Comparison of ENCODE assay signal across 8 cellular contexts in genomic region chr10:101829561-101830315, GRCh38. TPM values are rescaled to one million over a fixed set of nuclear protein-coding genes. Genes with fewer than 3 reads are reported as not detected.
DNase-seq lines count a peak whose midpoint lies in the region; ATAC-seq and TF ChIP-seq lines count a peak whose summit lies in the region.

No MANE protein-coding gene starts in this region.

- peak; percentile 36 for DNase-seq in NCI-H2196 (lab: John Stamatoyannopoulos, UW; ENCODE audit: unreplicated experiment)
- no peak for DNase-seq in NCI-H2196 treated with DMSO at 0.1 percent for 48 hours (lab: John Stamatoyannopoulos, UW; ENCODE audit: unreplicated experiment)
- DNase-seq in activated CD4-positive, alpha-beta T cell treated with anti-CD3 and anti-CD28 coated beads for 4 hours: peak; percentile 69 to 75
- DNase-seq in dorsolateral prefrontal cortex: peak in 1 of 10 donors; percentile 32
- no peak for DNase-seq in NCI-H446 (lab: John Stamatoyannopoulos, UW)

- H3K9me3 ChIP-seq in mononuclear cell (ENCODE audit: low read depth, low read length) (no peaks in the 10 kb centered on the region), stomach smooth muscle (ENCODE audit: control insufficient read depth in 2 of 2, low read length in 2 of 2) (no peaks in the 10 kb centered on the region)

- intact Hi-C loops in dorsolateral prefrontal cortex (cut with DNase I): loop anchor here in 1 of 2 donors (5.0 kb wide), 1 partner anchor 288 kb away; no protein-coding TSS in a partner anchor

- no peaks in the 10 kb centered on the region for H3K27me3 ChIP-seq in dorsolateral prefrontal cortex
- H3K27me3 ChIP-seq in mononuclear cell (ENCODE audit: insufficient read depth, low read length): no peaks in the 10 kb centered on the region
- no peaks in the 10 kb centered on the region for H3K27me3 ChIP-seq in stomach smooth muscle (ENCODE audit: control insufficient read depth in 1 of 2, insufficient read depth in 2 of 2, low read length in 2 of 2)

- no peak overlapping the region for H3K9ac ChIP-seq in stomach smooth muscle (ENCODE audit: low read length in 2 of 2)

- H3K4me1 ChIP-seq in mononuclear cell (ENCODE audit: insufficient read depth, low read length): peaks cover 45% of the 10 kb centered on the region
- H3K4me1 ChIP-seq in stomach smooth muscle (ENCODE audit: control insufficient read depth, insufficient read depth, low read length): peaks cover 25% of the 10 kb centered on the region

- H3K4me3 ChIP-seq in dorsolateral prefrontal cortex (peak overlapping the region in 49 of 59 donors; percentile 25 to 71 (median 55)), mononuclear cell (ENCODE audit: low read length) (peak overlapping the region; percentile 43), stomach smooth muscle (ENCODE audit: low read length in 2 of 2) (peak overlapping the region; percentile 77 to 78)

- peak overlapping the region in 24 of 59 donors; percentile 6 to 76 (median 53) for H3K27ac ChIP-seq in dorsolateral prefrontal cortex
- peak overlapping the region; percentile 31 for H3K27ac ChIP-seq in stomach smooth muscle (ENCODE audit: low read length)

- peak; percentile 19 for ATAC-seq in HG03521 (IDR thresholded peaks at IDR 0.05; ENCODE audit: unreplicated experiment)

- TF ChIP-seq CTCF in dorsolateral prefrontal cortex (IDR thresholded peaks at IDR 0.05 in 54 of 56, conservative IDR thresholded peaks at IDR 0.05 in 2 of 56; ENCODE audit: low read depth in 1 of 56, partially characterized antibody in 56 of 56): no peak

- H3K36me3 ChIP-seq in stomach smooth muscle (ENCODE audit: control insufficient read depth in 2 of 2, insufficient read depth in 2 of 2, low read length in 2 of 2): peaks cover 0 to 2% of the 10 kb centered on the region in 2 donors

RNA-seq across cellular contexts. Expression of gene OGA, which starts 11.5 kb away (rescaled TPM):
- total RNA-seq in dorsolateral prefrontal cortex: 100 to 1,000 TPM; 163 to 362 (median 249) TPM
- total RNA-seq in mononuclear cell: 346 TPM

RNA-seq across cellular contexts. Expression of gene KCNIP2, which starts 13.9 kb away (rescaled TPM):
- total RNA-seq in dorsolateral prefrontal cortex (100 to 1,000 TPM in 53 of 120 experiments, 10 to 100 TPM in 67; 23.0 to 157 (median 95.0) TPM), mononuclear cell (4.1 TPM)

RNA-seq across cellular contexts. Expression of gene NPM3, which starts 46.5 kb away (rescaled TPM):
- 10 to 100 TPM in 106 of 120 experiments, 1 to 10 TPM in 14; 4.2 to 25.9 (median 13.8) TPM for total RNA-seq in dorsolateral prefrontal cortex
- total RNA-seq in mononuclear cell: 28.5 TPM

RNA-seq across cellular contexts. Expression of gene FGF8, which starts 53.8 kb away (rescaled TPM):
- total RNA-seq in dorsolateral prefrontal cortex (1 to 10 TPM in 39 of 120 experiments, under 1 TPM in 23, not detected in 58; 0.47 to 2.5 (median 1.1) TPM), mononuclear cell (not detected)

Comparison
In these comparisons a context has a peak if more than half of its experiments do, and no peak if none do; other contexts are left out.
1. DNase-seq: peak in NCI-H2196 (single experiment) and activated CD4-positive, alpha-beta T cell treated with anti-CD3 and anti-CD28 coated beads for 4 hours (2 of 2); none in NCI-H2196 treated with DMSO at 0.1 percent for 48 hours (single experiment) and NCI-H446 (0 of 2).
2. Peak in every context shown above with its lines, with median percentiles within 50 percentile points of each other: H3K4me3 ChIP-seq.